ENCODE assay signal across 17 cellular contexts in the genomic region with DNA sequence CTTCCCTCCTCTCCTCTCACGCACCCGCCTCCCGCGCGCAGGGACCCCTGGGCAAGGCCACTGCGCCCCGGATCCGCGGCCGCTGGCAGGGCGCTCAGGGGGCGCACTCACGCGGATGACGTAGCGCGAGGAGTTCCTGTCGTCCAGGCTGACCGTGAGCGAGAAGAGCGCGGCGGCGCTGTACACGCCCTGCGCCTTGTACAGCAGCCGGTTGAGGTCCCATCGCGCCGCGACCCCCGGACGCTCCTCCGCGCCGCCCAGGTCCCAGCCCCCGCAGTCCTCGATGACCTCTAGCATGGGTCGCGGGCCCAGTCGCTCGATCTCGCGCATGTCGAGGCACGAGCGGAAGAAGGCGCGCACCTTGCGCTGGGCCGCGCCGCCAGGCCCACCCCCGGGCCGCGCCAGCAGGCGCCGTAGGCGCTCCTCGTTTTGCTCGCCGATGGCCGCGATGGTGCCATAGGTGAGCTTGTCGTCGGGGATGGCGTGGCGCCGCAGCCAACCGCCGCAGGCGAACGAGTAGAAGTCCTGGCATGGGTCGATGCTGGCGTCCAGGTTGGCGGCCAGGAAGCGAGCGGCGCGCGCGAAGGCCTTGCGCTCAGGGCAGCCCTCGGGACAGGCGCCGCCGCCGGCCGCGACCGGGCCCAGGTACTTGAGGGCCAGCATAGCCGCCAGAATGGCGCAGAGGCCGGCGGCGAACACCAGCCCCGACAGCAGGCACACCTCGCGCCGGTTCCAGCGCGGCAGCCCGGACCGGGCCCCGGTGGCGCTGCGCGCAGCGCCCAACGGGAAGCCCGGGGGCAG. TPM values are rescaled to one million over a fixed set of nuclear protein-coding genes. Genes with fewer than 3 reads are reported as not detected.
DNase-seq lines count a peak whose midpoint lies in the region; ATAC-seq and TF ChIP-seq lines count a peak whose summit lies in the region.
"Had no signal": no experiment of that assay in that cellular context is flagged by ENCODE, and none has a peak within 500 bp of the region (broad histone marks: within the 10 kb centered on the region; RNA-seq: fewer than 3 reads in every experiment).

No MANE protein-coding gene starts in this region.

- no peaks in the 10 kb centered on the region for H3K9me3 Mint-ChIP-seq in activated T-helper 17 cell treated with anti-CD3 and anti-CD28 coated beads, Interleukin-2, amount 50 U/mL, for 72 hours

- H3K27ac Mint-ChIP-seq in activated T-helper 17 cell treated with anti-CD3 and anti-CD28 coated beads, Interleukin-2, amount 50 U/mL, for 72 hours, result no peak overlapping the region
- H3K27ac Mint-ChIP-seq: naive thymus-derived CD8-positive, alpha-beta T cell had no signal

- H3K36me3 Mint-ChIP-seq in activated T-helper 17 cell treated with anti-CD3 and anti-CD28 coated beads, Interleukin-2, amount 50 U/mL, for 72 hours (ENCODE audit: low read depth), result no peaks in the 10 kb centered on the region
- H3K36me3 Mint-ChIP-seq: naive thymus-derived CD8-positive, alpha-beta T cell had no signal

- no peak for DNase-seq in cardiac muscle cell (ENCODE audit: low read depth in 1 of 2, low spot score in 1 of 2)
- DNase-seq in left ventricle myocardium superior, result no peak
- DNase-seq in lower lobe of right lung, result peak; percentile 43
- peak; percentile 61 for DNase-seq in upper lobe of right lung
- DNase-seq in cortex of kidney (lab: John Stamatoyannopoulos, UW), result no peak
- DNase-seq in HuH-7 (ENCODE audit: low spot score), result no peak
- no peak for DNase-seq in GF-D8 (lab: John Stamatoyannopoulos, UW)
- DNase-seq: activated CD4-positive, alpha-beta T cell treated with anti-CD3 and anti-CD28 coated beads, Interleukin-2, amount 50 U/mL, for 1 hour; activated T-cell treated with anti-CD3 and anti-CD28 coated beads, Interleukin-2, amount 50 U/mL, for 48 hours; cerebellar nuclear complex; mammary epithelial cell; NCI-H1436; NCI-H446 had no signal

- ATAC-seq in left ventricle myocardium superior, result no peak
- ATAC-seq in activated T-helper 17 cell treated with anti-CD3 and anti-CD28 coated beads, Interleukin-2, amount 50 U/mL, for 72 hours (replicated peaks), result no peak
- ATAC-seq in lower lobe of right lung, result no peak
- ATAC-seq in upper lobe of right lung, result no peak
- ATAC-seq: naive thymus-derived CD8-positive, alpha-beta T cell had no signal

- H3K9me3 ChIP-seq in cardiac muscle cell (ENCODE audit: low read depth), result no peaks in the 10 kb centered on the region
- H3K9me3 ChIP-seq in lower lobe of right lung, result no peaks in the 10 kb centered on the region
- H3K9me3 ChIP-seq in upper lobe of right lung, result no peaks in the 10 kb centered on the region
- H3K9me3 ChIP-seq: SJSA1 had no signal

- H3K4me3 ChIP-seq in cardiac muscle cell (peak overlapping the region; percentile 8), lower lobe of right lung (no peak overlapping the region), upper lobe of right lung (no peak overlapping the region)
- H3K4me3 ChIP-seq: SJSA1 had no signal

- H3K4me1 ChIP-seq in cardiac muscle cell (ENCODE audit: low read depth) (peaks cover 4% of the 10 kb centered on the region), lower lobe of right lung (peaks cover 8% of the 10 kb centered on the region), upper lobe of right lung (peaks cover 5% of the 10 kb centered on the region)

- peaks cover 37% of the 10 kb centered on the region for H3K27me3 Mint-ChIP-seq in activated T-helper 17 cell treated with anti-CD3 and anti-CD28 coated beads, Interleukin-2, amount 50 U/mL, for 72 hours

- H3K27me3 ChIP-seq in cardiac muscle cell, result peaks cover 98% of the 10 kb centered on the region
- peaks cover 82% of the 10 kb centered on the region for H3K27me3 ChIP-seq in lower lobe of right lung (ENCODE audit: low read depth)
- peaks cover 54% of the 10 kb centered on the region for H3K27me3 ChIP-seq in upper lobe of right lung

- H3K4me3 Mint-ChIP-seq in activated T-helper 17 cell treated with anti-CD3 and anti-CD28 coated beads, Interleukin-2, amount 50 U/mL, for 72 hours, result peak overlapping the region; percentile 43

- intact Hi-C loops in left ventricle myocardium superior (cut with micrococcal nuclease) (no loop called here), lower lobe of right lung (cut with DNase I) (no loop called here), upper lobe of right lung (cut with DNase I) (no loop called here)

- H3K27ac ChIP-seq in cardiac muscle cell, result no peak overlapping the region
- no peak overlapping the region for H3K27ac ChIP-seq in lower lobe of right lung
- no peak overlapping the region for H3K27ac ChIP-seq in upper lobe of right lung
- H3K27ac ChIP-seq: SJSA1 had no signal

- peaks cover 4% of the 10 kb centered on the region for H3K4me1 Mint-ChIP-seq in activated T-helper 17 cell treated with anti-CD3 and anti-CD28 coated beads, Interleukin-2, amount 50 U/mL, for 72 hours

- no peak for TF ChIP-seq CTCF in cardiac muscle cell (IDR thresholded peaks at IDR 0.05; ENCODE audit: low read depth, low read length)
- TF ChIP-seq CTCF in lower lobe of right lung (IDR thresholded peaks at IDR 0.05), result no peak
- no peak for TF ChIP-seq CTCF in upper lobe of right lung (IDR thresholded peaks at IDR 0.05)

- H3K36me3 ChIP-seq in cardiac muscle cell (no peaks in the 10 kb centered on the region), lower lobe of right lung (no peaks in the 10 kb centered on the region), upper lobe of right lung (no peaks in the 10 kb centered on the region)
- H3K36me3 ChIP-seq: SJSA1 had no signal

RNA-seq across cellular contexts. Expression of gene ECEL1, which starts 1.7 kb away (rescaled TPM):
- total RNA-seq in cardiac muscle cell (1.6 and 2.3 TPM in 2 replicates), left ventricle myocardium superior (0.37 TPM), lower lobe of right lung (1.0 TPM), upper lobe of right lung (not detected)
- polyA plus RNA-seq in cardiac muscle cell, result 0.70 and 0.80 TPM in 2 replicates
- not detected for total RNA-seq in activated T-helper 17 cell treated with anti-CD3 and anti-CD28 coated beads, Interleukin-2, amount 50 U/mL, for 72 hours
- total RNA-seq: fibroblast of villous mesenchyme; mammary epithelial cell; naive thymus-derived CD8-positive, alpha-beta T cell; SJSA1 had no signal
- polyA plus RNA-seq: mammary epithelial cell; naive thymus-derived CD8-positive, alpha-beta T cell had no signal

RNA-seq across cellular contexts. Expression of gene ALPI, which starts 30.0 kb away (rescaled TPM):
- not detected in 2 replicates for total RNA-seq in cardiac muscle cell
- polyA plus RNA-seq in cardiac muscle cell, result not detected in 2 replicates
- total RNA-seq in left ventricle myocardium superior, result not detected
- not detected for total RNA-seq in activated T-helper 17 cell treated with anti-CD3 and anti-CD28 coated beads, Interleukin-2, amount 50 U/mL, for 72 hours
- not detected for total RNA-seq in lower lobe of right lung
- not detected for total RNA-seq in upper lobe of right lung
- total RNA-seq: fibroblast of villous mesenchyme; mammary epithelial cell; naive thymus-derived CD8-positive, alpha-beta T cell; SJSA1 had no signal
- polyA plus RNA-seq: mammary epithelial cell; naive thymus-derived CD8-positive, alpha-beta T cell had no signal

RNA-seq across cellular contexts. Expression of gene PRSS56, which starts 34.2 kb away (rescaled TPM):
- total RNA-seq in cardiac muscle cell (not detected in 2 replicates), left ventricle myocardium superior (0.15 TPM), lower lobe of right lung (not detected), upper lobe of right lung (not detected)
- polyA plus RNA-seq in cardiac muscle cell, result 0.07 TPM in 1 of 2 replicates, not detected in the other
- not detected for total RNA-seq in activated T-helper 17 cell treated with anti-CD3 and anti-CD28 coated beads, Interleukin-2, amount 50 U/mL, for 72 hours
- total RNA-seq: fibroblast of villous mesenchyme; mammary epithelial cell; naive thymus-derived CD8-positive, alpha-beta T cell; SJSA1 had no signal
- polyA plus RNA-seq: mammary epithelial cell; naive thymus-derived CD8-positive, alpha-beta T cell had no signal

RNA-seq across cellular contexts. Expression of gene CHRND, which starts 40.0 kb away (rescaled TPM):
- total RNA-seq in cardiac muscle cell (0.09 TPM in 1 of 2 replicates, not detected in the other), left ventricle myocardium superior (not detected), lower lobe of right lung (not detected), upper lobe of right lung (not detected)
- polyA plus RNA-seq in cardiac muscle cell, result 0.05 TPM in 1 of 2 replicates, not detected in the other
- total RNA-seq in activated T-helper 17 cell treated with anti-CD3 and anti-CD28 coated beads, Interleukin-2, amount 50 U/mL, for 72 hours, result not detected
- total RNA-seq: fibroblast of villous mesenchyme; mammary epithelial cell; naive thymus-derived CD8-positive, alpha-beta T cell; SJSA1 had no signal
- polyA plus RNA-seq: mammary epithelial cell; naive thymus-derived CD8-positive, alpha-beta T cell had no signal

RNA-seq across cellular contexts. Expression of gene CHRNG, which starts 53.5 kb away (rescaled TPM):
- 0.04 TPM in 1 of 2 replicates, not detected in the other for total RNA-seq in cardiac muscle cell
- 0.28 and 0.37 TPM in 2 replicates for polyA plus RNA-seq in cardiac muscle cell
- total RNA-seq in left ventricle myocardium superior, result not detected
- not detected for total RNA-seq in activated T-helper 17 cell treated with anti-CD3 and anti-CD28 coated beads, Interleukin-2, amount 50 U/mL, for 72 hours
- total RNA-seq in lower lobe of right lung, result not detected
- total RNA-seq in upper lobe of right lung, result not detected
- total RNA-seq: fibroblast of villous mesenchyme; mammary epithelial cell; naive thymus-derived CD8-positive, alpha-beta T cell; SJSA1 had no signal
- polyA plus RNA-seq: mammary epithelial cell had no signal

Comparison
In these comparisons a context has a peak if more than half of its experiments do, and no peak if none do; other contexts are left out.
1. DNase-seq: peak in lower lobe of right lung (single experiment) and upper lobe of right lung (single experiment); none in cardiac muscle cell (0 of 2), left ventricle myocardium superior (single experiment), cortex of kidney (single experiment), HuH-7 (single experiment) and GF-D8 (single experiment).